ENCODE assay signal across 20 cellular contexts in the genomic region with DNA sequence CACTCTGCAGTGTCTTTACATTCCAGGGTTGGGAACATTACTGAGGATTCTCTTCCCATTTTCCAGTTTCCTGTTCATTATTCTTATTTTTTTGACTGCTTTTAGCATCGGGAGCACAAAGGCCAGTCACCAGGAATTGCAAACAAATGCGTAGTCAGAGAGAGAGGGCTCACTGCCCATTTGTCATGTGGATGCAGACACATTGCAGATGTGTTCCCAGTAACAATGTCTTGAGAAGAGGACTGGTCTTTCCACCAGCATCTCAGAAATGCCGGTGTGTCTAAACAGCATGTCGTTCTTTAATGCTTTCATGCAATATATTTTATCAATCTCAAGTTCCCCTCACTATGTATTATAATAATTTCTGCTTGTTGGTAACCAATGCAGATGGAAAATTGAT. TPM values are rescaled to one million over a fixed set of nuclear protein-coding genes. Genes with fewer than 3 reads are reported as not detected.
A peak's percentile ranks its signal among the peaks of the same experiment; 100 is the strongest.
DNase-seq lines count a peak whose midpoint lies in the region; ATAC-seq, FAIRE-seq and TF ChIP-seq lines count a peak whose summit lies in the region.
"Had no signal": no experiment of that assay in that cellular context is flagged by ENCODE, and none has a peak within 500 bp of the region (broad histone marks: within the 10 kb centered on the region; RNA-seq: fewer than 3 reads in every experiment).

No MANE protein-coding gene starts in this region.

- ATAC-seq in HG02759 (IDR thresholded peaks at IDR 0.05; ENCODE audit: unreplicated experiment) (no peak), heart right ventricle (no peak)
- ATAC-seq: HepG2 had no signal

- WGBS in small intestine, 3 donors = 60 to 78% (median 75%) methylated on average over 4 of the region's 4 CpGs
- 49 to 53% methylated on average over 4 of the region's 4 CpGs for WGBS in heart right ventricle, 2 donors

- H3K4me3 ChIP-seq in small intestine (ENCODE audit: low read depth in 1 of 2, low read length in 2 of 2) = no peak overlapping the region
- no peak overlapping the region for H3K4me3 ChIP-seq in heart right ventricle

- intact Hi-C loops in heart right ventricle (cut with DNase I) = no loop called here

- TF ChIP-seq CTCF in heart right ventricle (IDR thresholded peaks at IDR 0.05) = no peak

- FAIRE-seq in small intestine (lab: Jason Lieb, UNC) = no peak

- DNase-seq in amygdala (lab: John Stamatoyannopoulos, UW) (peak in 40 of 56 donors; percentile 1 to 84 (median 29)), hippocampal formation (lab: John Stamatoyannopoulos, UW) (peak; percentile 51 to 70), middle frontal gyrus (ENCODE audit: extremely low spot score, low spot score) (peak; percentile 17), G401 (ENCODE audit: low spot score) (no peak), small intestine (no peak), heart right ventricle (no peak)
- DNase-seq: CD8-positive, alpha-beta memory T cell; NCI-H1092 treated with DMSO at 0.1 percent for 48 hours; NCI-H1694; NCI-H2107; NCI-H226; NCI-H526 treated with DMSO at 0.1 percent for 48 hours; OCI-M1 had no signal

- in situ Hi-C loops in G401 (cut with HindIII; ENCODE audit: low sequenced_read_pairs) = no loop called here

- peaks cover 0 to 2% of the 10 kb centered on the region in 2 donors for H3K27me3 ChIP-seq in small intestine (ENCODE audit: control insufficient read depth in 2 of 2, insufficient read depth in 2 of 2, low read length in 2 of 2)
- peaks cover 0 to 56% (median 20%) of the 10 kb centered on the region in 7 donors for H3K27me3 ChIP-seq in heart right ventricle

- no peaks in the 10 kb centered on the region for H3K36me3 ChIP-seq in small intestine (ENCODE audit: control insufficient read depth in 2 of 2, insufficient read depth in 2 of 2, low read length in 2 of 2)
- no peaks in the 10 kb centered on the region for H3K36me3 ChIP-seq in heart right ventricle

- H3K4me1 ChIP-seq in small intestine (ENCODE audit: control insufficient read depth in 2 of 2, insufficient read depth in 1 of 2, low read depth in 1 of 2, low read length in 1 of 2) (no peaks in the 10 kb centered on the region), heart right ventricle (peaks cover 0 to 8% (median 0%) of the 10 kb centered on the region in 9 donors)

- no peak overlapping the region for H3K27ac ChIP-seq in small intestine (ENCODE audit: low read depth in 1 of 2, low read length in 1 of 2)
- H3K27ac ChIP-seq in heart right ventricle = no peak overlapping the region
- H3K27ac ChIP-seq: KMS-11, RWPE1 had no signal

- H3K9me3 ChIP-seq in small intestine (ENCODE audit: control insufficient read depth, low read depth) (no peaks in the 10 kb centered on the region), heart right ventricle (no peaks in the 10 kb centered on the region)

RNA-seq across cellular contexts. Expression of a gene that starts 1.0 kb away (rescaled TPM):
- not detected in 2 replicates for total RNA-seq in G401 (2014; rRNA removed; shearing (Covaris generic))
- polyA plus RNA-seq in small intestine (not detected), heart right ventricle (not detected)
- not detected for total RNA-seq in heart right ventricle
- total RNA-seq: CD8-positive, alpha-beta memory T cell; H4; HepG2; MCF 10A had no signal
- polyA plus RNA-seq: BJ; CD8-positive, alpha-beta memory T cell; HepG2 had no signal

RNA-seq across cellular contexts. Expression of a gene that starts 16.7 kb away (rescaled TPM):
- not detected in 2 replicates for total RNA-seq in G401 (2014; rRNA removed; shearing (Covaris generic))
- polyA plus RNA-seq in small intestine = not detected
- not detected for total RNA-seq in heart right ventricle
- not detected for polyA plus RNA-seq in heart right ventricle
- total RNA-seq: CD8-positive, alpha-beta memory T cell; H4; HepG2; MCF 10A had no signal
- polyA plus RNA-seq: BJ; CD8-positive, alpha-beta memory T cell had no signal

RNA-seq across cellular contexts. Expression of a gene that starts 20.4 kb away (rescaled TPM):
- total RNA-seq in G401 (2014; rRNA removed; shearing (Covaris generic)) = not detected in 2 replicates
- polyA plus RNA-seq in small intestine (not detected), heart right ventricle (not detected)
- not detected for total RNA-seq in heart right ventricle
- total RNA-seq: CD8-positive, alpha-beta memory T cell; H4; HepG2; MCF 10A had no signal
- polyA plus RNA-seq: BJ; CD8-positive, alpha-beta memory T cell; HepG2 had no signal

RNA-seq across cellular contexts. Expression of a gene that starts 31.1 kb away (rescaled TPM):
- not detected in 2 replicates for total RNA-seq in G401 (2014; rRNA removed; shearing (Covaris generic))
- polyA plus RNA-seq in small intestine (not detected), heart right ventricle (not detected)
- not detected for total RNA-seq in heart right ventricle
- total RNA-seq: CD8-positive, alpha-beta memory T cell; H4; HepG2; MCF 10A had no signal
- polyA plus RNA-seq: BJ; CD8-positive, alpha-beta memory T cell had no signal

RNA-seq across cellular contexts. Expression of a gene that starts 54.9 kb away (rescaled TPM):
- not detected in 2 replicates for total RNA-seq in G401 (2014; rRNA removed; shearing (Covaris generic))
- polyA plus RNA-seq in small intestine = not detected
- not detected for total RNA-seq in heart right ventricle
- polyA plus RNA-seq in heart right ventricle = not detected
- total RNA-seq: CD8-positive, alpha-beta memory T cell; H4; HepG2; MCF 10A had no signal
- polyA plus RNA-seq: BJ; CD8-positive, alpha-beta memory T cell; HepG2 had no signal

Comparison
In these comparisons a context has a peak if more than half of its experiments do, and no peak if none do; other contexts are left out.
1. DNase-seq: peak in amygdala (40 of 56), hippocampal formation (2 of 2) and middle frontal gyrus (single experiment); none in G401 (single experiment), small intestine (single experiment) and heart right ventricle (0 of 2).